13 cellular contexts compared by ENCODE assay signal in genomic region chr15:58517252-58517681, GRCh38.
DNase-seq lines count a peak whose midpoint lies in the region; FAIRE-seq lines count a peak whose summit lies in the region.
"Had no signal": no experiment of that assay in that cellular context is flagged by ENCODE, and none has a peak within 500 bp of the region (broad histone marks: within the 10 kb centered on the region; RNA-seq: fewer than 3 reads in every experiment).

No MANE protein-coding gene starts in this region.

- CTCF ChIA-PET in activated CD4-positive, alpha-beta memory T cell treated with anti-CD3 and anti-CD28 coated beads, Interleukin-2, amount 10 ng/mL, durations not matched to agents 7 days and 5 days (lab: Charles Lee), result interaction anchor here (0.7 to 1.3 kb wide), 11 partner anchors 10 to 307 kb away, joined by 3 to 7 read pairs (median 3); no protein-coding TSS in a partner anchor

- peak; percentile 16 for DNase-seq in stimulated activated CD4-positive, alpha-beta T cell treated with anti-CD3 and anti-CD28 coated beads, Interleukin-15, amount 100 ng/mL, for 24 hours
- no peak for DNase-seq in stimulated activated CD4-positive, alpha-beta T cell treated with anti-CD3 and anti-CD28 coated beads, Interleukin-12 subunit alpha, Interleukin-12 subunit beta, amount 100 ng/mL, for 4 hours
- no peak for DNase-seq in activated CD4-positive, alpha-beta memory T cell treated with anti-CD3 and anti-CD28 coated beads, Interleukin-2, amount 10 ng/mL, durations not matched to agents 7 days and 5 days
- DNase-seq in islet precursor cell, result peak; percentile 17
- no peak for DNase-seq in SHP77 (lab: John Stamatoyannopoulos, UW)
- DNase-seq in GM19239 (ENCODE audit: insufficient read length, low spot score), result no peak
- DNase-seq in 8988T, result no peak
- no peak for DNase-seq in NCI-H146 (lab: John Stamatoyannopoulos, UW)
- DNase-seq: amniotic stem cell, Caco-2, HFFc6, NCI-H510A had no signal

- H3K27me3 Mint-ChIP-seq in activated CD4-positive, alpha-beta memory T cell treated with anti-CD3 and anti-CD28 coated beads, Interleukin-2, amount 10 ng/mL, durations not matched to agents 7 days and 5 days, result peaks cover 2% of the 10 kb centered on the region

- no peak for FAIRE-seq in GM19239 (lab: Jason Lieb, UNC)

- no peak overlapping the region for H3K4me3 Mint-ChIP-seq in activated CD4-positive, alpha-beta memory T cell treated with anti-CD3 and anti-CD28 coated beads, Interleukin-2, amount 10 ng/mL, durations not matched to agents 7 days and 5 days
- H3K4me3 Mint-ChIP-seq: HFFc6, memory B cell had no signal

- H3K27ac Mint-ChIP-seq in activated CD4-positive, alpha-beta memory T cell treated with anti-CD3 and anti-CD28 coated beads, Interleukin-2, amount 10 ng/mL, durations not matched to agents 7 days and 5 days, result peak overlapping the region; percentile 40
- H3K27ac Mint-ChIP-seq: HFFc6, memory B cell had no signal

- POLR2A ChIA-PET in activated CD4-positive, alpha-beta memory T cell treated with anti-CD3 and anti-CD28 coated beads, Interleukin-2, amount 10 ng/mL, durations not matched to agents 7 days and 5 days (lab: Charles Lee), result interaction anchor here (1.0 to 1.4 kb wide), 5 partner anchors 10 to 145 kb away, joined by 3 to 7 read pairs (median 4); no protein-coding TSS in a partner anchor

- peaks cover 7% of the 10 kb centered on the region for H3K9me3 Mint-ChIP-seq in activated CD4-positive, alpha-beta memory T cell treated with anti-CD3 and anti-CD28 coated beads, Interleukin-2, amount 10 ng/mL, durations not matched to agents 7 days and 5 days
- H3K9me3 Mint-ChIP-seq: HFFc6 had no signal

- H3K36me3 Mint-ChIP-seq in activated CD4-positive, alpha-beta memory T cell treated with anti-CD3 and anti-CD28 coated beads, Interleukin-2, amount 10 ng/mL, durations not matched to agents 7 days and 5 days (ENCODE audit: low read depth), result peaks cover 9% of the 10 kb centered on the region
- H3K36me3 Mint-ChIP-seq: memory B cell had no signal

- H3K4me1 Mint-ChIP-seq in activated CD4-positive, alpha-beta memory T cell treated with anti-CD3 and anti-CD28 coated beads, Interleukin-2, amount 10 ng/mL, durations not matched to agents 7 days and 5 days, result peaks cover 42% of the 10 kb centered on the region

Comparison
In these comparisons a context has a peak if more than half of its experiments do, and no peak if none do; other contexts are left out.
1. DNase-seq: peak in stimulated activated CD4-positive, alpha-beta T cell treated with anti-CD3 and anti-CD28 coated beads, Interleukin-15, amount 100 ng/mL, for 24 hours (single experiment) and islet precursor cell (single experiment); none in stimulated activated CD4-positive, alpha-beta T cell treated with anti-CD3 and anti-CD28 coated beads, Interleukin-12 subunit alpha, Interleukin-12 subunit beta, amount 100 ng/mL, for 4 hours (single experiment), activated CD4-positive, alpha-beta memory T cell treated with anti-CD3 and anti-CD28 coated beads, Interleukin-2, amount 10 ng/mL, durations not matched to agents 7 days and 5 days (single experiment), SHP77 (0 of 2), GM19239 (single experiment), 8988T (single experiment) and NCI-H146 (single experiment).